In genomic region chr2:12490641-12491040, GRCh38 we compare ENCODE assay signal across 23 cellular contexts.
"Had no signal": no experiment of that assay in that cellular context is flagged by ENCODE, and none has a peak within 500 bp of the region (broad histone marks: within the 10 kb centered on the region; RNA-seq: fewer than 3 reads in every experiment).

No MANE protein-coding gene starts in this region.

- H3K36me3 Mint-ChIP-seq: brain; naive thymus-derived CD8-positive, alpha-beta T cell; type B pancreatic cell had no signal

- H3K36me3 ChIP-seq: heart right ventricle, neutrophil, pancreas had no signal

- H3K4me3 Mint-ChIP-seq: activated naive CD4-positive, alpha-beta T cell treated with anti-CD3 and anti-CD28 coated beads, Interleukin-2, amount 10 ng/mL, durations not matched to agents 7 days and 5 days; activated naive CD8-positive, alpha-beta T cell treated with anti-CD3 and anti-CD28 coated beads, Interleukin-2, amount 50 U/mL, for 24 hours; activated T-cell treated with anti-CD3 and anti-CD28 coated beads, Interleukin-2, amount 50 U/mL, for 24 hours; brain; central memory CD8-positive, alpha-beta T cell; naive thymus-derived CD8-positive, alpha-beta T cell; stimulated activated naive CD8-positive, alpha-beta T cell treated with anti-CD3 and anti-CD28 coated beads, Interleukin-15, amount 100 ng/mL, for 72 hours; T-helper 1 cell treated with Interleukin-12 subunit alpha and Interleukin-12 subunit beta and Interleukin-4 antibody, amounts not matched to agents 30 μg/mL and 1 μg/mL, for 36 hours; type B pancreatic cell had no signal

- H3K9me3 ChIP-seq: heart right ventricle, neutrophil, pancreas had no signal

- H3K27ac Mint-ChIP-seq: activated naive CD4-positive, alpha-beta T cell treated with anti-CD3 and anti-CD28 coated beads, Interleukin-2, amount 10 ng/mL, durations not matched to agents 7 days and 5 days; activated naive CD8-positive, alpha-beta T cell treated with anti-CD3 and anti-CD28 coated beads, Interleukin-2, amount 50 U/mL, for 24 hours; activated T-cell treated with anti-CD3 and anti-CD28 coated beads, Interleukin-2, amount 50 U/mL, for 24 hours; brain; stimulated activated naive CD8-positive, alpha-beta T cell treated with anti-CD3 and anti-CD28 coated beads, Interleukin-15, amount 100 ng/mL, for 72 hours; T-helper 1 cell treated with Interleukin-12 subunit alpha and Interleukin-12 subunit beta and Interleukin-4 antibody, amounts not matched to agents 30 μg/mL and 1 μg/mL, for 36 hours; type B pancreatic cell had no signal

- H3K4me1 Mint-ChIP-seq: brain had no signal

- H3K4me3 ChIP-seq: coronary artery, heart right ventricle, pancreas, smooth muscle cell had no signal

- H3K27me3 Mint-ChIP-seq: activated naive CD4-positive, alpha-beta T cell treated with anti-CD3 and anti-CD28 coated beads, Interleukin-2, amount 10 ng/mL, durations not matched to agents 7 days and 5 days; activated naive CD8-positive, alpha-beta T cell treated with anti-CD3 and anti-CD28 coated beads, Interleukin-2, amount 50 U/mL, for 24 hours; activated T-cell treated with anti-CD3 and anti-CD28 coated beads, Interleukin-2, amount 50 U/mL, for 24 hours; central memory CD8-positive, alpha-beta T cell; naive thymus-derived CD8-positive, alpha-beta T cell; stimulated activated naive CD8-positive, alpha-beta T cell treated with anti-CD3 and anti-CD28 coated beads, Interleukin-15, amount 100 ng/mL, for 72 hours; type B pancreatic cell had no signal

- ATAC-seq: activated naive CD8-positive, alpha-beta T cell treated with anti-CD3 and anti-CD28 coated beads, Interleukin-2, amount 50 U/mL, for 24 hours; heart right ventricle; naive thymus-derived CD8-positive, alpha-beta T cell; pancreas; sciatic nerve; stimulated activated naive CD8-positive, alpha-beta T cell treated with anti-CD3 and anti-CD28 coated beads, Interleukin-15, amount 100 ng/mL, for 72 hours had no signal

- H3K27ac ChIP-seq: coronary artery, neutrophil, pancreas, VCaP had no signal

- H3K9me3 Mint-ChIP-seq: activated naive CD8-positive, alpha-beta T cell treated with anti-CD3 and anti-CD28 coated beads, Interleukin-2, amount 50 U/mL, for 24 hours; activated T-cell treated with anti-CD3 and anti-CD28 coated beads, Interleukin-2, amount 50 U/mL, for 24 hours; central memory CD8-positive, alpha-beta T cell; naive thymus-derived CD8-positive, alpha-beta T cell; stimulated activated naive CD8-positive, alpha-beta T cell treated with anti-CD3 and anti-CD28 coated beads, Interleukin-15, amount 100 ng/mL, for 72 hours; type B pancreatic cell had no signal

- DNase-seq: activated CD4-positive, alpha-beta T cell treated with anti-CD3 and anti-CD28 coated beads, Interleukin-2, amount 50 U/mL, for 4 hours; activated CD4-positive, CD25-positive, alpha-beta regulatory T cell treated with anti-CD3 and anti-CD28 coated beads, Interleukin-2, amount 50 U/mL, for 72 hours; activated effector memory CD4-positive, alpha-beta T cell treated with Interleukin-2 at 50 U/mL for 16 hours; activated naive CD4-positive, alpha-beta T cell treated with anti-CD3 and anti-CD28 coated beads, Interleukin-2, amount 10 ng/mL, durations not matched to agents 7 days and 5 days; activated naive CD8-positive, alpha-beta T cell treated with anti-CD3 and anti-CD28 coated beads, Interleukin-2, amount 50 U/mL, for 24 hours; activated T-cell treated with anti-CD3 and anti-CD28 coated beads, Interleukin-2, amount 50 U/mL, for 24 hours; anterior cingulate cortex; erythroblast; heart right ventricle; mesendoderm; naive thymus-derived CD8-positive, alpha-beta T cell; pancreas; stimulated activated CD4-positive, alpha-beta T cell treated with anti-CD3 and anti-CD28 coated beads, Interleukin-4, amount 100 ng/mL, for 1 hour; stimulated activated naive CD8-positive, alpha-beta T cell treated with anti-CD3 and anti-CD28 coated beads, Interleukin-15, amount 100 ng/mL, for 72 hours had no signal

- H3K27me3 ChIP-seq: heart right ventricle, neutrophil, pancreas had no signal
